1 cellular context compared by ENCODE assay signal in genomic region chr15:82231842-82232241, GRCh38.
A peak's percentile ranks its signal among the peaks of the same experiment; 100 is the strongest.
TF ChIP-seq lines count a peak whose summit lies in the region.

No MANE protein-coding gene starts in this region.

TF ChIP-seq in K562, 482 proteins besides CTCF, POLR2A, EP300 and RAD21 (continued from another document and continues in another):
- TF ChIP-seq CHD7 (IDR thresholded peaks at IDR 0.05; ENCODE audit: low read depth, low read length) = no peak
- no peak for TF ChIP-seq MLLT1 (IDR thresholded peaks at IDR 0.05)
- TF ChIP-seq ELK3 (CRISPR knock-in tag; IDR thresholded peaks at IDR 0.05) = no peak
- TF ChIP-seq ZNF785 (CRISPR knock-in tag; IDR thresholded peaks at IDR 0.05) = no peak
- peak in 1 of 2 experiments; percentile 60; a peak in 1 of 4 replicates for TF ChIP-seq RCOR1 (IDR thresholded peaks at IDR 0.05; ENCODE audit: borderline replicate concordance in 1 of 2, low read depth in 2 of 2, low read length in 2 of 2)
- no peak for TF ChIP-seq ZNF41 (CRISPR knock-in tag; conservative IDR thresholded peaks at IDR 0.05)
- no peak for TF ChIP-seq ZNF324 (CRISPR knock-in tag; IDR thresholded peaks at IDR 0.05)
- TF ChIP-seq DDX20 (tag; IDR thresholded peaks at IDR 0.05; ENCODE audit: low read depth) = no peak
- TF ChIP-seq ZNF778 (CRISPR knock-in tag; IDR thresholded peaks at IDR 0.05) = no peak
- no peak for TF ChIP-seq KHSRP (IDR thresholded peaks at IDR 0.05)
- TF ChIP-seq TCF7L2 (IDR thresholded peaks at IDR 0.05; ENCODE audit: low read depth, low read length) = no peak
- peak; percentile 81 for TF ChIP-seq TEAD4 (IDR thresholded peaks at IDR 0.05; ENCODE audit: low read length)
- TF ChIP-seq TEAD4 (CRISPR knock-in tag; IDR thresholded peaks at IDR 0.05; ENCODE audit: borderline replicate concordance) = no peak
- no peak for TF ChIP-seq SIX5 (IDR thresholded peaks at IDR 0.05; ENCODE audit: borderline replicate concordance in 1 of 2, insufficient read depth in 1 of 2, low read depth in 1 of 2, low read length in 2 of 2)
- TF ChIP-seq STAT6 (CRISPR knock-in tag; IDR thresholded peaks at IDR 0.05) = no peak
- no peak for TF ChIP-seq ZNF408 (CRISPR knock-in tag; IDR thresholded peaks at IDR 0.05; ENCODE audit: low read depth)
- TF ChIP-seq VEZF1 (CRISPR knock-in tag; IDR thresholded peaks at IDR 0.05) = no peak
- no peak for TF ChIP-seq SRF (CRISPR knock-in tag; IDR thresholded peaks at IDR 0.05)
- TF ChIP-seq DACH1 (IDR thresholded peaks at IDR 0.05; ENCODE audit: partially characterized antibody) = no peak
- no peak for TF ChIP-seq ZNF583 (CRISPR knock-in tag; IDR thresholded peaks at IDR 0.05)
- TF ChIP-seq SAP30 (IDR thresholded peaks at IDR 0.05; ENCODE audit: borderline replicate concordance, insufficient read depth, low read depth, low read length, poor library complexity, severe bottlenecking) = no peak
- TF ChIP-seq NR2C2 (CRISPR knock-in tag; IDR thresholded peaks at IDR 0.05) = no peak
- TF ChIP-seq NR2C2 (tag; IDR thresholded peaks at IDR 0.05) = no peak
- no peak for TF ChIP-seq MTA2 (IDR thresholded peaks at IDR 0.05; ENCODE audit: low read depth)
- no peak for TF ChIP-seq ZSCAN29 (IDR thresholded peaks at IDR 0.05)
- peak; percentile 85 for TF ChIP-seq TCF3 (CRISPR knock-in tag; IDR thresholded peaks at IDR 0.05)
- no peak for TF ChIP-seq SIN3B (IDR thresholded peaks at IDR 0.05; ENCODE audit: low read depth)
- no peak for TF ChIP-seq ARID3B (CRISPR knock-in tag; IDR thresholded peaks at IDR 0.05; ENCODE audit: borderline replicate concordance)
- no peak for TF ChIP-seq HMG20A (CRISPR knock-in tag; conservative IDR thresholded peaks at IDR 0.05)
- TF ChIP-seq ZNF609 (CRISPR knock-in tag; IDR thresholded peaks at IDR 0.05; ENCODE audit: borderline replicate concordance) = no peak
- no peak for TF ChIP-seq ESRRA (IDR thresholded peaks at IDR 0.05; ENCODE audit: borderline replicate concordance, low read depth)
